ENCODE assay signal across 8 cellular contexts in genomic region chr14:92106095-92106937, GRCh38. TPM values are rescaled to one million over a fixed set of nuclear protein-coding genes. Genes with fewer than 3 reads are reported as not detected.
DNase-seq lines count a peak whose midpoint lies in the region; ATAC-seq and TF ChIP-seq lines count a peak whose summit lies in the region.

ATXN3 (minus strand) TSS chr14:92106582; CDS start chr14:92106552, 30 bp downstream.

- no peaks in the 10 kb centered on the region for H3K9me3 Mint-ChIP-seq in activated naive CD4-positive, alpha-beta T cell treated with anti-CD3 and anti-CD28 coated beads, Interleukin-2, amount 50 U/mL, for 24 hours

- peak within 1 kb of the TSS; percentile 73 for H3K4me2 ChIP-seq in SK-N-SH

- no peak for TF ChIP-seq EP300 in SK-N-SH (IDR thresholded peaks at IDR 0.05; ENCODE audit: borderline replicate concordance in 1 of 2, low read depth in 1 of 2, low read length in 1 of 2)

- no peaks in the 10 kb centered on the region for H3K36me3 Mint-ChIP-seq in activated naive CD4-positive, alpha-beta T cell treated with anti-CD3 and anti-CD28 coated beads, Interleukin-2, amount 50 U/mL, for 24 hours

- peak; percentile 90 for ATAC-seq in HG02571 (IDR thresholded peaks at IDR 0.05; ENCODE audit: unreplicated experiment)
- peak; percentile 96 for ATAC-seq in omental fat pad (ENCODE audit: low FRiP score)

- peak; percentile 82 for TF ChIP-seq CTCF in GM10266 (IDR thresholded peaks at IDR 0.05; ENCODE audit: control insufficient read depth, insufficient read depth, low read depth, missing control alignments)
- TF ChIP-seq CTCF in SK-N-SH (IDR thresholded peaks at IDR 0.05) = peak; percentile 80
- TF ChIP-seq CTCF in omental fat pad (IDR thresholded peaks at IDR 0.05) = peak in 1 of 3 donors; percentile 11
- peak; percentile 69 to 94 (median 72) for TF ChIP-seq CTCF in testis (IDR thresholded peaks at IDR 0.05)

- H3K4me3 ChIP-seq in SK-N-SH (ENCODE audit: low read depth in 2 of 2, low read length in 1 of 2) (peak within 1 kb of the TSS; percentile 67 to 82), testis (peak within 1 kb of the TSS; percentile 86 to 93)

- peak within 1 kb of the TSS; percentile 94 for H2AFZ ChIP-seq in SK-N-SH (ENCODE audit: low read depth)

- peak; percentile 95 for DNase-seq in GM10266 (ENCODE audit: extremely low spot score)
- DNase-seq in NCI-H1048 (lab: John Stamatoyannopoulos, UW) = peak; percentile 98
- DNase-seq in SK-N-SH = peak; percentile 98
- DNase-seq in glomerular visceral epithelial cell (ENCODE audit: extremely low spot score) = peak; percentile 98
- DNase-seq in omental fat pad (ENCODE audit: low spot score) = peak; percentile 80
- DNase-seq in testis = peak; percentile 99

- H3K27me3 ChIP-seq in SK-N-SH (ENCODE audit: insufficient read depth) (no peaks in the 10 kb centered on the region), testis (no peaks in the 10 kb centered on the region)

- H3K27ac Mint-ChIP-seq in activated naive CD4-positive, alpha-beta T cell treated with anti-CD3 and anti-CD28 coated beads, Interleukin-2, amount 50 U/mL, for 24 hours = peak within 1 kb of the TSS; percentile 90

- H3K4me1 Mint-ChIP-seq in activated naive CD4-positive, alpha-beta T cell treated with anti-CD3 and anti-CD28 coated beads, Interleukin-2, amount 50 U/mL, for 24 hours = peaks cover 64% of the 10 kb centered on the region

- 3% methylated on average over 30 of the region's 66 CpGs for WGBS in SK-N-SH (ENCODE audit: low lambda C conversion rate)
- WGBS in testis, 2 donors = 1% methylated on average over 41 to 59 of the region's 66 CpGs

- H3F3A ChIP-seq in SK-N-SH (replicated peaks; ENCODE audit: insufficient read depth) = peaks cover 5% of the 10 kb centered on the region

- intact Hi-C loops in testis (cut with DNase I; ENCODE audit: low total_unique reads) = no loop called here

- peak within 1 kb of the TSS; percentile 96 for H3K4me3 Mint-ChIP-seq in activated naive CD4-positive, alpha-beta T cell treated with anti-CD3 and anti-CD28 coated beads, Interleukin-2, amount 50 U/mL, for 24 hours

- peaks cover 5% of the 10 kb centered on the region; the same call in 1 of the 2 replicates for H4K20me1 ChIP-seq in SK-N-SH (ENCODE audit: insufficient read depth)

- H3K36me3 ChIP-seq in SK-N-SH (replicated peaks in 1 of 2; ENCODE audit: control insufficient read depth in 1 of 2, insufficient read depth in 2 of 2, low read length in 1 of 2) = no peaks in the 10 kb centered on the region
- no peaks in the 10 kb centered on the region for H3K36me3 ChIP-seq in testis (ENCODE audit: low read depth, missing control alignments)

- POLR2A ChIA-PET in SK-N-SH (lab: Yijun Ruan, JAX) = interaction anchor here (0.9 to 3.7 kb wide), 5 partner anchors 10 to 66 kb away, joined by 3 to 47 read pairs (median 4); partner anchors contain the start of genes CPSF2, NDUFB1 and TRIP11

- H3K27ac ChIP-seq in SK-N-SH (ENCODE audit: low read depth in 2 of 2, low read length in 1 of 2) = peak within 1 kb of the TSS; percentile 89 to 90
- H3K27ac ChIP-seq in testis = peak within 1 kb of the TSS; percentile 96 to 99

- peak within 1 kb of the TSS; percentile 85 for H3K9ac ChIP-seq in SK-N-SH

- H3K79me2 ChIP-seq in SK-N-SH (ENCODE audit: insufficient read depth) = peaks cover 42% of the 10 kb centered on the region

- CTCF ChIA-PET in SK-N-SH (lab: Yijun Ruan, JAX) = interaction anchor here (0.6 to 4.0 kb wide), 18 partner anchors 9 to 825 kb away, joined by 3 to 100 read pairs (median 4); partner anchors contain the start of genes CPSF2, NDUFB1 and TRIP11

- no peaks in the 10 kb centered on the region for H3K9me2 ChIP-seq in SK-N-SH

- H3K27me3 Mint-ChIP-seq in activated naive CD4-positive, alpha-beta T cell treated with anti-CD3 and anti-CD28 coated beads, Interleukin-2, amount 50 U/mL, for 24 hours = no peaks in the 10 kb centered on the region

- H3K4me1 ChIP-seq in SK-N-SH (ENCODE audit: control insufficient read depth in 1 of 2, insufficient read depth in 2 of 2, low read depth in 1 of 2, low read length in 1 of 2) (peaks cover 3 to 4% of the 10 kb centered on the region in 2 experiments; a peak in 2 of 4 replicates), testis (peaks cover 7% of the 10 kb centered on the region)

- no peak for TF ChIP-seq POLR2A in testis (IDR thresholded peaks at IDR 0.05)

- TF ChIP-seq RAD21 in SK-N-SH (IDR thresholded peaks at IDR 0.05; ENCODE audit: low read length) = peak; percentile 29

- H3K9me3 ChIP-seq in SK-N-SH = no peaks in the 10 kb centered on the region
- no peaks in the 10 kb centered on the region for H3K9me3 ChIP-seq in testis

TF ChIP-seq in SK-N-SH, 30 proteins besides CTCF, POLR2A, EP300 and RAD21 (continues in another document):
- TF ChIP-seq TAF1 (IDR thresholded peaks at IDR 0.05; ENCODE audit: borderline replicate concordance, low read depth, low read length) = peak; percentile 34; the same call in 1 of the 2 replicates
- TF ChIP-seq NFIC (IDR thresholded peaks at IDR 0.05; ENCODE audit: borderline replicate concordance) = no peak
- no peak for TF ChIP-seq REST (IDR thresholded peaks at IDR 0.05; ENCODE audit: low read depth, low read length)
- TF ChIP-seq USF2 (IDR thresholded peaks at IDR 0.05; ENCODE audit: borderline replicate concordance, low read depth, low read length) = peak; percentile 95
- no peak for TF ChIP-seq ELF1 (IDR thresholded peaks at IDR 0.05)
- TF ChIP-seq TCF12 (IDR thresholded peaks at IDR 0.05) = no peak
- TF ChIP-seq FOSL2 (IDR thresholded peaks at IDR 0.05; ENCODE audit: borderline replicate concordance, low read depth) = no peak
- no peak for TF ChIP-seq EZH2phosphoT487 (IDR thresholded peaks at IDR 0.05; ENCODE audit: borderline replicate concordance, low read depth)
- TF ChIP-seq TEAD4 (IDR thresholded peaks at IDR 0.05; ENCODE audit: borderline replicate concordance, insufficient read depth) = no peak
- 0 out of 2 replicates have a peak, but pooled peaks have one; percentile 55 for TF ChIP-seq RXRA (IDR thresholded peaks at IDR 0.05; ENCODE audit: borderline replicate concordance, low read depth)
- no peak for TF ChIP-seq NRF1 (IDR thresholded peaks at IDR 0.05; ENCODE audit: low read depth, low read length)
- TF ChIP-seq PBX3 (IDR thresholded peaks at IDR 0.05) = no peak
- peak; percentile 23; the same call in 1 of the 2 replicates for TF ChIP-seq SMC3 (IDR thresholded peaks at IDR 0.05; ENCODE audit: low read depth, low read length)
- no peak for TF ChIP-seq GABPA (IDR thresholded peaks at IDR 0.05; ENCODE audit: low read depth)
- TF ChIP-seq POLR2AphosphoS5 (IDR thresholded peaks at IDR 0.05; ENCODE audit: low read depth, low read length) = peak; percentile 63
- TF ChIP-seq MXI1 (IDR thresholded peaks at IDR 0.05; ENCODE audit: low read depth, low read length) = no peak

RNA-seq across cellular contexts. Expression of gene ATXN3, which starts in this region (rescaled TPM):
- polyA plus RNA-seq in SK-N-SH (2012; rRNA removed) (10.2 and 13.0 TPM in 2 replicates), testis (ENCODE audit: insufficient read depth, low read depth, low replicate concordance) (22.9 TPM)
- polyA plus RNA-seq in SK-N-SH (2012; cell fraction: cytosol; rRNA removed) = 16.7 and 20.0 TPM in 2 replicates
- polyA plus RNA-seq in SK-N-SH (2012; cell fraction: nucleus; rRNA removed) = 9.2 and 12.9 TPM in 2 replicates
- total RNA-seq in omental fat pad (10 to 100 TPM; 23.4 to 37.9 (median 36.4) TPM), testis (10 to 100 TPM; 35.0 to 43.8 TPM)

Comparison
In these comparisons a context has a peak if more than half of its experiments do, and no peak if none do; other contexts are left out.
1. Peak in every context shown above with its lines: DNase-seq, ATAC-seq, H3K4me3 ChIP-seq and H3K27ac ChIP-seq.